Comparison of ENCODE assay signal across 17 cellular contexts in the genomic region with DNA sequence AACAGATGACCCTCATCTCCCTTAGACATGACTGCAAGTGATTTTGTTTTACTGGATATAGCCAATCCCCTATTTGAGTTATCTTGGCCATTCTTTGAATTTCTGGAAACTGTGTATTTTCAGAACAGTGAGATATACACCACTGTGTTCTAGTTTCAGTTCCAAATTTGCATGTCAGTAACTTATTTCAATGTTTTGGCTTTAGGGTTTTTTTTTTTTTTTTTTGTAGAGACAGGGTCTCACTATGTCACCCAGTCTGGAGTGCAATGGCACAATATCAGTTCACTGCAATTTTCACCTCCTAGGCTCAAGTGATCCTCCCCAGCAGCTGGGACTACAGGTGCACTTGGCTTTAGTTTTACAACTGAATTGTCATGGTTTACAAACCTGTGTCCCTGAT.
DNase-seq lines count a peak whose midpoint lies in the region; ATAC-seq and TF ChIP-seq lines count a peak whose summit lies in the region.
"Had no signal": no experiment of that assay in that cellular context is flagged by ENCODE, and none has a peak within 500 bp of the region (broad histone marks: within the 10 kb centered on the region; RNA-seq: fewer than 3 reads in every experiment).

No MANE protein-coding gene starts in this region.

- intact Hi-C loops in activated CD4-positive, alpha-beta T cell treated with anti-CD3 and anti-CD28 coated beads for 36 hours (cut with DNase I, micrococcal nuclease) = no loop called here

- TF ChIP-seq POLR2A in erythroblast (IDR thresholded peaks at IDR 0.05; ENCODE audit: low read length) = no peak

- H3K36me3 ChIP-seq in smooth muscle cell (ENCODE audit: low read depth) = no peaks in the 10 kb centered on the region
- H3K36me3 ChIP-seq: ovary had no signal

- H3K4me3 ChIP-seq in smooth muscle cell = no peak overlapping the region
- H3K4me3 ChIP-seq: esophagus muscularis mucosa, ovary, spleen had no signal

- peaks cover 11% of the 10 kb centered on the region for H3K4me1 ChIP-seq in smooth muscle cell (ENCODE audit: low read depth)
- H3K4me1 ChIP-seq: spleen had no signal

- DNase-seq in activated CD4-positive, alpha-beta T cell treated with anti-CD3 and anti-CD28 coated beads for 36 hours = no peak
- no peak for DNase-seq in activated CD4-positive, alpha-beta T cell treated with anti-CD3 and anti-CD28 coated beads, Interleukin-2, amount 50 U/mL, for 48 hours
- no peak for DNase-seq in smooth muscle cell (lab: John Stamatoyannopoulos, UW; ENCODE audit: unreplicated experiment)
- no peak for DNase-seq in NCI-H2227 treated with DMSO at 0.1 percent for 48 hours (lab: John Stamatoyannopoulos, UW)
- DNase-seq in hippocampal formation (lab: John Stamatoyannopoulos, UW) = no peak
- DNase-seq in erythroblast (lab: John Stamatoyannopoulos, UW) = no peak
- DNase-seq: activated CD4-positive, alpha-beta memory T cell treated with anti-CD3 and anti-CD28 coated beads for 36 hours; NCI-H1092 treated with DMSO at 0.1 percent for 48 hours; NCI-H510A; ovary; spleen; trophoblast cell had no signal

- peaks cover 3% of the 10 kb centered on the region for H3K9me3 Mint-ChIP-seq in activated CD4-positive, alpha-beta T cell treated with anti-CD3 and anti-CD28 coated beads for 36 hours (ENCODE audit: low read depth)
- H3K9me3 Mint-ChIP-seq: activated CD4-positive, alpha-beta memory T cell treated with anti-CD3 and anti-CD28 coated beads for 36 hours had no signal

- peak overlapping the region; percentile 43 for H3K27ac ChIP-seq in smooth muscle cell (ENCODE audit: low read depth)
- H3K27ac ChIP-seq: esophagus muscularis mucosa, ovary, RWPE1, spleen had no signal

- no peaks in the 10 kb centered on the region for H3K27me3 Mint-ChIP-seq in activated CD4-positive, alpha-beta T cell treated with anti-CD3 and anti-CD28 coated beads for 36 hours
- H3K27me3 Mint-ChIP-seq: activated CD4-positive, alpha-beta memory T cell treated with anti-CD3 and anti-CD28 coated beads for 36 hours; activated naive CD8-positive, alpha-beta T cell had no signal

- no peaks in the 10 kb centered on the region for H3K9me3 ChIP-seq in smooth muscle cell (replicated peaks; ENCODE audit: low read depth)
- H3K9me3 ChIP-seq: esophagus muscularis mucosa, ovary, spleen had no signal

- H4K20me1 ChIP-seq in smooth muscle cell (ENCODE audit: low read depth) = peaks cover 4% of the 10 kb centered on the region

- no peak for TF ChIP-seq CTCF in smooth muscle cell (IDR thresholded peaks at IDR 0.05; ENCODE audit: borderline replicate concordance, insufficient read depth, poor library complexity, severe bottlenecking)

- no peaks in the 10 kb centered on the region for H3K79me2 ChIP-seq in smooth muscle cell (ENCODE audit: low read depth)

- H3K4me3 Mint-ChIP-seq in activated CD4-positive, alpha-beta T cell treated with anti-CD3 and anti-CD28 coated beads for 36 hours = no peak overlapping the region
- H3K4me3 Mint-ChIP-seq: activated CD4-positive, alpha-beta memory T cell treated with anti-CD3 and anti-CD28 coated beads for 36 hours; activated naive CD8-positive, alpha-beta T cell had no signal

- H3K4me1 Mint-ChIP-seq in activated CD4-positive, alpha-beta T cell treated with anti-CD3 and anti-CD28 coated beads for 36 hours = peaks cover 41% of the 10 kb centered on the region

- H3K27me3 ChIP-seq in smooth muscle cell (ENCODE audit: low read depth) = no peaks in the 10 kb centered on the region
- H3K27me3 ChIP-seq: esophagus muscularis mucosa, ovary, spleen had no signal

- H2AFZ ChIP-seq in smooth muscle cell (ENCODE audit: low read depth) = no peak overlapping the region

- POLR2A ChIA-PET in activated CD4-positive, alpha-beta T cell treated with anti-CD3 and anti-CD28 coated beads for 36 hours (lab: Charles Lee) = no interaction called here

- no peak overlapping the region for H3K9ac ChIP-seq in smooth muscle cell (ENCODE audit: low read depth)

- no peak overlapping the region for H3K4me2 ChIP-seq in smooth muscle cell

- peaks cover 16% of the 10 kb centered on the region for H3K36me3 Mint-ChIP-seq in activated CD4-positive, alpha-beta T cell treated with anti-CD3 and anti-CD28 coated beads for 36 hours (ENCODE audit: low read depth)

- CTCF ChIA-PET in activated CD4-positive, alpha-beta T cell treated with anti-CD3 and anti-CD28 coated beads for 36 hours (lab: Charles Lee) = interaction anchor here (0.6 to 2.5 kb wide), 6 partner anchors 9 to 569 kb away, joined by 3 to 6 read pairs (median 4); no protein-coding TSS in a partner anchor

- peak overlapping the region; percentile 37 for H3K27ac Mint-ChIP-seq in activated CD4-positive, alpha-beta T cell treated with anti-CD3 and anti-CD28 coated beads for 36 hours
- H3K27ac Mint-ChIP-seq: activated CD4-positive, alpha-beta memory T cell treated with anti-CD3 and anti-CD28 coated beads for 36 hours; activated naive CD8-positive, alpha-beta T cell had no signal

- peaks cover 20% of the 10 kb centered on the region for H3F3A ChIP-seq in smooth muscle cell (ENCODE audit: low read depth)

- peak; percentile 46 for ATAC-seq in activated CD4-positive, alpha-beta T cell treated with anti-CD3 and anti-CD28 coated beads for 36 hours
- peak; percentile 56 for ATAC-seq in GM21619 (IDR thresholded peaks at IDR 0.05; ENCODE audit: unreplicated experiment)
- peak; percentile 84 for ATAC-seq in HG03354 (IDR thresholded peaks at IDR 0.05; ENCODE audit: poor library complexity, severe bottlenecking, unreplicated experiment)
